Comparison of ENCODE assay signal across 1 cellular context in the genomic region with DNA sequence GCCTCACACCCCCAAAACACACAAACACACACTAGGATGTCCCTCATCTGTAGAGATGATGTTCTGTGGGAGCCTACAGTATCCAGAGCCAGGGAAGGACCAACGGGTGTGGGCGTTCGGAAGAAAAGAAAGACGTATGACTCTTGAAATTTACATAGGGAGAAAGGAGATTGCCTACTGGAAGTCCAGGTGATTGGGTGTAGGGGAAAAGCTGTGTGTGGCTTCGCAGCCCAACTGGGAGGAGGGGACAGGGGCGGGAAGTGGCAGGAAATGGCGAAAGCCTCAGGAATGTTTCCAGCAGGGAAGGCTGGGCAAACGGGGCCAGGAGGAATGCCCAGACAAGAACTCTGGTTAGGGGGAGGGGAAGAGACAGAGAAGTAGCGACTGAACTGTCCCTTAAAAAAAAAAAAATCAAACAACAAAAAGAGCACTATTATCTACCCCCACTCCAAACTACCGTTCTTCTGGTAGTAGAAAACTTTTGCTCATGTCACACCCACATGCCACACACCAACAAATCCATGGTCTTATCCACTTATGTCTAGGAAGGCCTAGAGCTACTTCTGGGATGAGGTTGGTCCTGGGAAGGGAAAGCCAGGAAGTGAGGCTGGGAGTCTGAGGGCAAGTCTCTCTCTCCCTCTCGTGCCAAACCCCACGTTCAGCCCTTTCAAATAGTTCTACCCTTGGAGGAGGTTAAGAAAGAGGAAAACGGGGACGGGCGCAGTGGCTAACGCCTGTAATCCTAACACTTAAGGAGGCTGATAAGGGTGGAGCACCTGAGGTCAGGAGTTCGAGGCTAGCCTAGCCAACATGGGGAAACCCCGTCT.
TF ChIP-seq lines count a peak whose summit lies in the region.

No MANE protein-coding gene starts in this region.

TF ChIP-seq in HepG2, 621 proteins besides CTCF, POLR2A, EP300 and RAD21 (continued from another document and continues in another):
- TF ChIP-seq, protein P1, sequence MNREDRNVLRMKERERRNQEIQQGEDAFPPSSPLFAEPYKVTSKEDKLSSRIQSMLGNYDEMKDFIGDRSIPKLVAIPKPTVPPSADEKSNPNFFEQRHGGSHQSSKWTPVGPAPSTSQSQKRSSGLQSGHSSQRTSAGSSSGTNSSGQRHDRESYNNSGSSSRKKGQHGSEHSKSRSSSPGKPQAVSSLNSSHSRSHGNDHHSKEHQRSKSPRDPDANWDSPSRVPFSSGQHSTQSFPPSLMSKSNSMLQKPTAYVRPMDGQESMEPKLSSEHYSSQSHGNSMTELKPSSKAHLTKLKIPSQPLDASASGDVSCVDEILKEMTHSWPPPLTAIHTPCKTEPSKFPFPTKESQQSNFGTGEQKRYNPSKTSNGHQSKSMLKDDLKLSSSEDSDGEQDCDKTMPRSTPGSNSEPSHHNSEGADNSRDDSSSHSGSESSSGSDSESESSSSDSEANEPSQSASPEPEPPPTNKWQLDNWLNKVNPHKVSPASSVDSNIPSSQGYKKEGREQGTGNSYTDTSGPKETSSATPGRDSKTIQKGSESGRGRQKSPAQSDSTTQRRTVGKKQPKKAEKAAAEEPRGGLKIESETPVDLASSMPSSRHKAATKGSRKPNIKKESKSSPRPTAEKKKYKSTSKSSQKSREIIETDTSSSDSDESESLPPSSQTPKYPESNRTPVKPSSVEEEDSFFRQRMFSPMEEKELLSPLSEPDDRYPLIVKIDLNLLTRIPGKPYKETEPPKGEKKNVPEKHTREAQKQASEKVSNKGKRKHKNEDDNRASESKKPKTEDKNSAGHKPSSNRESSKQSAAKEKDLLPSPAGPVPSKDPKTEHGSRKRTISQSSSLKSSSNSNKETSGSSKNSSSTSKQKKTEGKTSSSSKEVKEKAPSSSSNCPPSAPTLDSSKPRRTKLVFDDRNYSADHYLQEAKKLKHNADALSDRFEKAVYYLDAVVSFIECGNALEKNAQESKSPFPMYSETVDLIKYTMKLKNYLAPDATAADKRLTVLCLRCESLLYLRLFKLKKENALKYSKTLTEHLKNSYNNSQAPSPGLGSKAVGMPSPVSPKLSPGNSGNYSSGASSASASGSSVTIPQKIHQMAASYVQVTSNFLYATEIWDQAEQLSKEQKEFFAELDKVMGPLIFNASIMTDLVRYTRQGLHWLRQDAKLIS (CRISPR knock-in tag; IDR thresholded peaks at IDR 0.05): peak; percentile 70; the same call in 1 of the 2 replicates
- TF ChIP-seq SMARCC2 (IDR thresholded peaks at IDR 0.05): no peak
- no peak for TF ChIP-seq KLF9 (CRISPR knock-in tag; IDR thresholded peaks at IDR 0.05; ENCODE audit: low read depth)
- no peak for TF ChIP-seq MED8 (CRISPR knock-in tag; IDR thresholded peaks at IDR 0.05; ENCODE audit: insufficient replicate concordance)
- no peak for TF ChIP-seq HCFC1 (IDR thresholded peaks at IDR 0.05; ENCODE audit: low read depth, low read length)
- TF ChIP-seq, protein P2, sequence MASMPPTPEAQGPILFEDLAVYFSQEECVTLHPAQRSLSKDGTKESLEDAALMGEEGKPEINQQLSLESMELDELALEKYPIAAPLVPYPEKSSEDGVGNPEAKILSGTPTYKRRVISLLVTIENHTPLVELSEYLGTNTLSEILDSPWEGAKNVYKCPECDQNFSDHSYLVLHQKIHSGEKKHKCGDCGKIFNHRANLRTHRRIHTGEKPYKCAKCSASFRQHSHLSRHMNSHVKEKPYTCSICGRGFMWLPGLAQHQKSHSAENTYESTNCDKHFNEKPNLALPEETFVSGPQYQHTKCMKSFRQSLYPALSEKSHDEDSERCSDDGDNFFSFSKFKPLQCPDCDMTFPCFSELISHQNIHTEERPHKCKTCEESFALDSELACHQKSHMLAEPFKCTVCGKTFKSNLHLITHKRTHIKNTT (CRISPR knock-in tag; IDR thresholded peaks at IDR 0.05): no peak
- TF ChIP-seq ZC3H4 (CRISPR knock-in tag; IDR thresholded peaks at IDR 0.05; ENCODE audit: borderline replicate concordance): peak; percentile 40; the same call in 1 of the 2 replicates
- TF ChIP-seq ZNF724P (CRISPR knock-in tag; IDR thresholded peaks at IDR 0.05; ENCODE audit: borderline replicate concordance): no peak
- no peak for TF ChIP-seq CHD4 (IDR thresholded peaks at IDR 0.05; ENCODE audit: borderline replicate concordance, low read length)
- TF ChIP-seq ATF7 (IDR thresholded peaks at IDR 0.05): no peak
- no peak for TF ChIP-seq ATF7 (CRISPR knock-in tag; IDR thresholded peaks at IDR 0.05)
- TF ChIP-seq HIVEP1 (CRISPR knock-in tag; IDR thresholded peaks at IDR 0.05): peak; percentile 9; the same call in 1 of the 2 replicates
- TF ChIP-seq ZNF33B (CRISPR knock-in tag; IDR thresholded peaks at IDR 0.05): no peak
- TF ChIP-seq NFIB (CRISPR knock-in tag; IDR thresholded peaks at IDR 0.05; ENCODE audit: borderline replicate concordance): no peak
- TF ChIP-seq, protein P3, sequence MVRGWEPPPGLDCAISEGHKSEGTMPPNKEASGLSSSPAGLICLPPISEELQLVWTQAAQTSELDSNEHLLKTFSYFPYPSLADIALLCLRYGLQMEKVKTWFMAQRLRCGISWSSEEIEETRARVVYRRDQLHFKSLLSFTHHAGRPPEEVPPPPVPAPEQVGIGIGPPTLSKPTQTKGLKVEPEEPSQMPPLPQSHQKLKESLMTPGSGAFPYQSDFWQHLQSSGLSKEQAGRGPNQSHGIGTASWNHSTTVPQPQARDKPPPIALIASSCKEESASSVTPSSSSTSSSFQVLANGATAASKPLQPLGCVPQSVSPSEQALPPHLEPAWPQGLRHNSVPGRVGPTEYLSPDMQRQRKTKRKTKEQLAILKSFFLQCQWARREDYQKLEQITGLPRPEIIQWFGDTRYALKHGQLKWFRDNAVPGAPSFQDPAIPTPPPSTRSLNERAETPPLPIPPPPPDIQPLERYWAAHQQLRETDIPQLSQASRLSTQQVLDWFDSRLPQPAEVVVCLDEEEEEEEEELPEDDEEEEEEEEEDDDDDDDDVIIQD (CRISPR knock-in tag; IDR thresholded peaks at IDR 0.05; ENCODE audit: low read depth): no peak
- TF ChIP-seq ZNF124 (CRISPR knock-in tag; IDR thresholded peaks at IDR 0.05): no peak
- TF ChIP-seq, protein P4, sequence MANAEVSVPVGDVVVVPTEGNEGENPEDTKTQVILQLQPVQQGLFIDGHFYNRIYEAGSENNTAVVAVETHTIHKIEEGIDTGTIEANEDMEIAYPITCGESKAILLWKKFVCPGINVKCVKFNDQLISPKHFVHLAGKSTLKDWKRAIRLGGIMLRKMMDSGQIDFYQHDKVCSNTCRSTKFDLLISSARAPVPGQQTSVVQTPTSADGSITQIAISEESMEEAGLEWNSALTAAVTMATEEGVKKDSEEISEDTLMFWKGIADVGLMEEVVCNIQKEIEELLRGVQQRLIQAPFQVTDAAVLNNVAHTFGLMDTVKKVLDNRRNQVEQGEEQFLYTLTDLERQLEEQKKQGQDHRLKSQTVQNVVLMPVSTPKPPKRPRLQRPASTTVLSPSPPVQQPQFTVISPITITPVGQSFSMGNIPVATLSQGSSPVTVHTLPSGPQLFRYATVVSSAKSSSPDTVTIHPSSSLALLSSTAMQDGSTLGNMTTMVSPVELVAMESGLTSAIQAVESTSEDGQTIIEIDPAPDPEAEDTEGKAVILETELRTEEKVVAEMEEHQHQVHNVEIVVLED (CRISPR knock-in tag; IDR thresholded peaks at IDR 0.05; ENCODE audit: borderline replicate concordance): peak; percentile 43; the same call in 1 of the 2 replicates
- no peak for TF ChIP-seq ZNF446 (CRISPR knock-in tag; IDR thresholded peaks at IDR 0.05)
- TF ChIP-seq, protein P5, sequence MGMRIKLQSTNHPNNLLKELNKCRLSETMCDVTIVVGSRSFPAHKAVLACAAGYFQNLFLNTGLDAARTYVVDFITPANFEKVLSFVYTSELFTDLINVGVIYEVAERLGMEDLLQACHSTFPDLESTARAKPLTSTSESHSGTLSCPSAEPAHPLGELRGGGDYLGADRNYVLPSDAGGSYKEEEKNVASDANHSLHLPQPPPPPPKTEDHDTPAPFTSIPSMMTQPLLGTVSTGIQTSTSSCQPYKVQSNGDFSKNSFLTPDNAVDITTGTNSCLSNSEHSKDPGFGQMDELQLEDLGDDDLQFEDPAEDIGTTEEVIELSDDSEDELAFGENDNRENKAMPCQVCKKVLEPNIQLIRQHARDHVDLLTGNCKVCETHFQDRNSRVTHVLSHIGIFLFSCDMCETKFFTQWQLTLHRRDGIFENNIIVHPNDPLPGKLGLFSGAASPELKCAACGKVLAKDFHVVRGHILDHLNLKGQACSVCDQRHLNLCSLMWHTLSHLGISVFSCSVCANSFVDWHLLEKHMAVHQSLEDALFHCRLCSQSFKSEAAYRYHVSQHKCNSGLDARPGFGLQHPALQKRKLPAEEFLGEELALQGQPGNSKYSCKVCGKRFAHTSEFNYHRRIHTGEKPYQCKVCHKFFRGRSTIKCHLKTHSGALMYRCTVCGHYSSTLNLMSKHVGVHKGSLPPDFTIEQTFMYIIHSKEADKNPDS (CRISPR knock-in tag; IDR thresholded peaks at IDR 0.05): no peak
- no peak for TF ChIP-seq NFKB2 (CRISPR knock-in tag; IDR thresholded peaks at IDR 0.05; ENCODE audit: borderline replicate concordance)
- TF ChIP-seq ARNT (IDR thresholded peaks at IDR 0.05): no peak
- 0 out of 2 replicates have a peak, but pooled peaks have one; percentile 39 for TF ChIP-seq KLF11 (CRISPR knock-in tag; IDR thresholded peaks at IDR 0.05)
- TF ChIP-seq NR2F2 (IDR thresholded peaks at IDR 0.05; ENCODE audit: borderline replicate concordance, low read depth): 0 out of 2 replicates have a peak, but pooled peaks have one; percentile 32
- no peak for TF ChIP-seq DNMT3B (CRISPR knock-in tag; conservative IDR thresholded peaks at IDR 0.05)
- TF ChIP-seq, protein P6, sequence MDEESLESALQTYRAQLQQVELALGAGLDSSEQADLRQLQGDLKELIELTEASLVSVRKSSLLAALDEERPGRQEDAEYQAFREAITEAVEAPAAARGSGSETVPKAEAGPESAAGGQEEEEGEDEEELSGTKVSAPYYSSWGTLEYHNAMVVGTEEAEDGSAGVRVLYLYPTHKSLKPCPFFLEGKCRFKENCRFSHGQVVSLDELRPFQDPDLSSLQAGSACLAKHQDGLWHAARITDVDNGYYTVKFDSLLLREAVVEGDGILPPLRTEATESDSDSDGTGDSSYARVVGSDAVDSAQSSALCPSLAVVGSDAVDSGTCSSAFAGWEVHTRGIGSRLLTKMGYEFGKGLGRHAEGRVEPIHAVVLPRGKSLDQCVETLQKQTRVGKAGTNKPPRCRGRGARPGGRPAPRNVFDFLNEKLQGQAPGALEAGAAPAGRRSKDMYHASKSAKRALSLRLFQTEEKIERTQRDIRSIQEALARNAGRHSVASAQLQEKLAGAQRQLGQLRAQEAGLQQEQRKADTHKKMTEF (CRISPR knock-in tag; IDR thresholded peaks at IDR 0.05): peak; percentile 81
- TF ChIP-seq THYN1 (CRISPR knock-in tag; IDR thresholded peaks at IDR 0.05; ENCODE audit: borderline replicate concordance, low read depth): no peak
- no peak for TF ChIP-seq ZNF709 (CRISPR knock-in tag; IDR thresholded peaks at IDR 0.05)
- no peak for TF ChIP-seq CHCHD3 (CRISPR knock-in tag; IDR thresholded peaks at IDR 0.05)
- TF ChIP-seq PHF5A (CRISPR knock-in tag; IDR thresholded peaks at IDR 0.05; ENCODE audit: low read depth, unreplicated experiment): peak; percentile 28
- TF ChIP-seq ZFP36L1 (CRISPR knock-in tag; IDR thresholded peaks at IDR 0.05): no peak
- TF ChIP-seq IRX3 (CRISPR knock-in tag; IDR thresholded peaks at IDR 0.05; ENCODE audit: borderline replicate concordance, low read depth): no peak
- no peak for TF ChIP-seq ZMYM3 (CRISPR knock-in tag; IDR thresholded peaks at IDR 0.05)
- TF ChIP-seq GPN1 (CRISPR knock-in tag; IDR thresholded peaks at IDR 0.05; ENCODE audit: borderline replicate concordance): no peak
- TF ChIP-seq ZNF766 (CRISPR knock-in tag; IDR thresholded peaks at IDR 0.05; ENCODE audit: borderline replicate concordance): 0 out of 2 replicates have a peak, but pooled peaks have one; percentile 34
- no peak for TF ChIP-seq ZMYM2 (CRISPR knock-in tag; IDR thresholded peaks at IDR 0.05)
- TF ChIP-seq RARA (CRISPR knock-in tag; IDR thresholded peaks at IDR 0.05): peak; percentile 23; the same call in 1 of the 2 replicates
- TF ChIP-seq PCBP2 (optimal IDR thresholded peaks at IDR 0.05; ENCODE audit: low read depth, low read length, poor library complexity, severe bottlenecking): no peak
- TF ChIP-seq ZNF562 (CRISPR knock-in tag; IDR thresholded peaks at IDR 0.05; ENCODE audit: borderline replicate concordance): no peak
- TF ChIP-seq CENPT (CRISPR knock-in tag; IDR thresholded peaks at IDR 0.05; ENCODE audit: low read depth): no peak
- no peak for TF ChIP-seq ZNF121 (CRISPR knock-in tag; IDR thresholded peaks at IDR 0.05)
- TF ChIP-seq MTF1 (CRISPR knock-in tag; IDR thresholded peaks at IDR 0.05): no peak
- peak; percentile 81; the same call in 1 of the 2 replicates for TF ChIP-seq ZNF564 (CRISPR knock-in tag; IDR thresholded peaks at IDR 0.05)
- TF ChIP-seq, protein P7, sequence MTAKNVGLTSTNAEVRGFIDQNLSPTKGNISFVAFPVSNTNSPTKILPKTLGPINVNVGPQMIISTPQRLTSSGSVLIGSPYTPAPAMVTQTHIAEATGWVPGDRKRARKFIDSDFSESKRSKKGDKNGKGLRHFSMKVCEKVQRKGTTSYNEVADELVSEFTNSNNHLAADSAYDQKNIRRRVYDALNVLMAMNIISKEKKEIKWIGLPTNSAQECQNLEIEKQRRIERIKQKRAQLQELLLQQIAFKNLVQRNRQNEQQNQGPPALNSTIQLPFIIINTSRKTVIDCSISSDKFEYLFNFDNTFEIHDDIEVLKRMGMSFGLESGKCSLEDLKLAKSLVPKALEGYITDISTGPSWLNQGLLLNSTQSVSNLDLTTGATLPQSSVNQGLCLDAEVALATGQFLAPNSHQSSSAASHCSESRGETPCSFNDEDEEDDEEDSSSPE (CRISPR knock-in tag; IDR thresholded peaks at IDR 0.05): peak; percentile 94
- TF ChIP-seq, protein P8, sequence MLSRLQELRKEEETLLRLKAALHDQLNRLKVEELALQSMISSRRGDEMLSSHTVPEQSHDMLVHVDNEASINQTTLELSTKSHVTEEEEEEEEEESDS (CRISPR knock-in tag; IDR thresholded peaks at IDR 0.05; ENCODE audit: borderline replicate concordance): no peak
- TF ChIP-seq KLF16 (CRISPR knock-in tag; IDR thresholded peaks at IDR 0.05): peak in 1 of 2 experiments; percentile 48; a peak in 1 of 4 replicates
- TF ChIP-seq KMT2A (CRISPR knock-in tag; IDR thresholded peaks at IDR 0.05): no peak
- TF ChIP-seq PHB2 (IDR thresholded peaks at IDR 0.05; ENCODE audit: partially characterized antibody): no peak
- no peak for TF ChIP-seq FOXK2 (IDR thresholded peaks at IDR 0.05)
- no peak for TF ChIP-seq ZNF605 (CRISPR knock-in tag; IDR thresholded peaks at IDR 0.05)
- peak; percentile 50; the same call in 1 of the 2 replicates for TF ChIP-seq JUNB (CRISPR knock-in tag; IDR thresholded peaks at IDR 0.05; ENCODE audit: borderline replicate concordance)
- TF ChIP-seq ZNF317 (CRISPR knock-in tag; IDR thresholded peaks at IDR 0.05): no peak; the same call in none of the 2 replicates
- TF ChIP-seq HOXA5 (CRISPR knock-in tag; IDR thresholded peaks at IDR 0.05): peak; percentile 43; the same call in 1 of the 2 replicates
- 0 out of 2 replicates have a peak, but pooled peaks have one; percentile 52 for TF ChIP-seq ZNF263 (CRISPR knock-in tag; IDR thresholded peaks at IDR 0.05)
- TF ChIP-seq ZNF788 (CRISPR knock-in tag; IDR thresholded peaks at IDR 0.05; ENCODE audit: borderline replicate concordance): peak; percentile 50; the same call in 1 of the 2 replicates
- no peak for TF ChIP-seq HNRNPK (IDR thresholded peaks at IDR 0.05; ENCODE audit: low read depth, low read length, poor library complexity, severe bottlenecking)
- no peak for TF ChIP-seq FOXA1 (IDR thresholded peaks at IDR 0.05)
- TF ChIP-seq FOXA1 (CRISPR knock-in tag; IDR thresholded peaks at IDR 0.05): peak; percentile 3; the same call in 1 of the 2 replicates
